ENCODE assay signal across 1 cellular context in genomic region chr1:16067127-16067768, GRCh38.
TF ChIP-seq lines count a peak whose summit lies in the region.

No MANE protein-coding gene starts in this region.

TF ChIP-seq in HepG2, 621 proteins besides CTCF, POLR2A, EP300 and RAD21 (continued from another document):
- TF ChIP-seq REST (IDR thresholded peaks at IDR 0.05; ENCODE audit: borderline replicate concordance in 1 of 2, low read depth in 1 of 2, low read length in 2 of 2) (no peak), MEIS2 (CRISPR knock-in tag; IDR thresholded peaks at IDR 0.05) (no peak), ZNF224 (CRISPR knock-in tag; IDR thresholded peaks at IDR 0.05) (no peak), ATF6 (CRISPR knock-in tag; conservative IDR thresholded peaks at IDR 0.05) (no peak), FOXK1 (CRISPR knock-in tag; IDR thresholded peaks at IDR 0.05; ENCODE audit: borderline replicate concordance, low read depth) (no peak), PTBP1 (IDR thresholded peaks at IDR 0.05; ENCODE audit: low read depth, low read length, poor library complexity, severe bottlenecking) (no peak), TEAD3 (CRISPR knock-in tag; optimal IDR thresholded peaks at IDR 0.05; ENCODE audit: borderline replicate concordance) (peak; percentile 13), BORCS8-MEF2B (CRISPR knock-in tag; IDR thresholded peaks at IDR 0.05) (no peak), SMAD9 (CRISPR knock-in tag; IDR thresholded peaks at IDR 0.05) (no peak), ZNF740 (CRISPR knock-in tag; IDR thresholded peaks at IDR 0.05) (no peak), SKI (IDR thresholded peaks at IDR 0.05; ENCODE audit: partially characterized antibody) (no peak), U2AF1 (optimal IDR thresholded peaks at IDR 0.05; ENCODE audit: low read depth, low read length) (no peak), PCBP2 (optimal IDR thresholded peaks at IDR 0.05; ENCODE audit: low read depth, low read length, poor library complexity, severe bottlenecking) (no peak), ZNF333 (CRISPR knock-in tag; IDR thresholded peaks at IDR 0.05; ENCODE audit: borderline replicate concordance) (no peak), ARNT2 (CRISPR knock-in tag; IDR thresholded peaks at IDR 0.05; ENCODE audit: low read depth) (no peak), ZNF180 (CRISPR knock-in tag; IDR thresholded peaks at IDR 0.05; ENCODE audit: borderline replicate concordance, low read depth) (no peak), ZFY (CRISPR knock-in tag; IDR thresholded peaks at IDR 0.05) (no peak), ZXDC (CRISPR knock-in tag; IDR thresholded peaks at IDR 0.05) (no peak), NFE2L2 (IDR thresholded peaks at IDR 0.05; ENCODE audit: low read length) (no peak)
